Comparison of ENCODE assay signal across 21 cellular contexts in genomic region chr13:28410096-28410495, GRCh38.
"Had no signal": no experiment of that assay in that cellular context is flagged by ENCODE, and none has a peak within 500 bp of the region (broad histone marks: within the 10 kb centered on the region; RNA-seq: fewer than 3 reads in every experiment).

No MANE protein-coding gene starts in this region.

- H3K27me3 ChIP-seq: colonic mucosa, sigmoid colon, vagina had no signal

- H3K27ac ChIP-seq: colonic mucosa, sigmoid colon, vagina had no signal

- H3K27me3 Mint-ChIP-seq: stimulated activated naive B cell treated with anti-CD40 and anti-IgM and Interleukin-4, amounts not matched to agents 10 μg/mL and 1 μg/mL and 100 μg/mL, for 72 hours; type B pancreatic cell had no signal

- H3K27ac Mint-ChIP-seq: activated naive CD4-positive, alpha-beta T cell treated with anti-CD3 and anti-CD28 coated beads for 36 hours; activated naive CD8-positive, alpha-beta T cell treated with anti-CD3 and anti-CD28 coated beads, Interleukin-2, amount 10 ng/mL, durations not matched to agents 7 days and 5 days; activated T-cell treated with anti-CD3 and anti-CD28 coated beads, Interleukin-2, amount 50 U/mL, for 72 hours; natural killer cell; stimulated activated naive B cell treated with anti-CD40 and anti-IgM and Interleukin-4, amounts not matched to agents 10 μg/mL and 1 μg/mL and 100 μg/mL, for 72 hours; type B pancreatic cell had no signal

- H3K4me3 Mint-ChIP-seq: activated naive CD4-positive, alpha-beta T cell treated with anti-CD3 and anti-CD28 coated beads for 36 hours; activated naive CD8-positive, alpha-beta T cell treated with anti-CD3 and anti-CD28 coated beads, Interleukin-2, amount 10 ng/mL, durations not matched to agents 7 days and 5 days; activated T-cell treated with anti-CD3 and anti-CD28 coated beads, Interleukin-2, amount 50 U/mL, for 72 hours; type B pancreatic cell had no signal

- H3K36me3 Mint-ChIP-seq: activated naive CD8-positive, alpha-beta T cell treated with anti-CD3 and anti-CD28 coated beads, Interleukin-2, amount 10 ng/mL, durations not matched to agents 7 days and 5 days; natural killer cell; type B pancreatic cell had no signal

- DNase-seq: activated CD4-positive, alpha-beta T cell treated with anti-CD3 and anti-CD28 coated beads, Interleukin-2, amount 50 U/mL, for 48 hours; activated effector memory CD4-positive, alpha-beta T cell treated with Interleukin-2 at 50 U/mL for 16 hours; activated naive CD4-positive, alpha-beta T cell treated with anti-CD3 and anti-CD28 coated beads for 36 hours; activated naive CD8-positive, alpha-beta T cell treated with anti-CD3 and anti-CD28 coated beads, Interleukin-2, amount 10 ng/mL, durations not matched to agents 7 days and 5 days; activated T-cell treated with anti-CD3 and anti-CD28 coated beads, Interleukin-2, amount 50 U/mL, for 72 hours; amniotic stem cell; colonic mucosa; foreskin fibroblast; hippocampal formation; kidney glomerular epithelial cell; left ventricle myocardium superior; mammary epithelial cell; midbrain; natural killer cell; sigmoid colon; stimulated activated CD4-positive, alpha-beta T cell treated with anti-CD3 and anti-CD28 coated beads, Interleukin-2, amount 100 ng/mL, for 48 hours; stimulated activated CD8-positive, alpha-beta memory T cell treated with anti-CD3 and anti-CD28 coated beads, Interleukin-4, amount 100 ng/mL, for 48 hours; stimulated activated naive B cell treated with anti-CD40 and anti-IgM and Interleukin-4, amounts not matched to agents 10 μg/mL and 1 μg/mL and 100 μg/mL, for 72 hours had no signal

- H3K4me3 ChIP-seq: colonic mucosa, sigmoid colon, vagina had no signal

- ATAC-seq: activated T-cell treated with anti-CD3 and anti-CD28 coated beads, Interleukin-2, amount 50 U/mL, for 72 hours; left ventricle myocardium superior; natural killer cell; stimulated activated naive B cell treated with anti-CD40 and anti-IgM and Interleukin-4, amounts not matched to agents 10 μg/mL and 1 μg/mL and 100 μg/mL, for 72 hours had no signal

- H3K36me3 ChIP-seq: colonic mucosa, sigmoid colon, vagina had no signal

- H3K4me1 ChIP-seq: colonic mucosa, vagina had no signal

- FAIRE-seq: bronchial epithelial cell had no signal

- H3K9me3 ChIP-seq: colonic mucosa, sigmoid colon, vagina had no signal

- H3K9me3 Mint-ChIP-seq: activated naive CD4-positive, alpha-beta T cell treated with anti-CD3 and anti-CD28 coated beads for 36 hours; activated naive CD8-positive, alpha-beta T cell treated with anti-CD3 and anti-CD28 coated beads, Interleukin-2, amount 10 ng/mL, durations not matched to agents 7 days and 5 days; activated T-cell treated with anti-CD3 and anti-CD28 coated beads, Interleukin-2, amount 50 U/mL, for 72 hours; natural killer cell; stimulated activated naive B cell treated with anti-CD40 and anti-IgM and Interleukin-4, amounts not matched to agents 10 μg/mL and 1 μg/mL and 100 μg/mL, for 72 hours; type B pancreatic cell had no signal
